Comparison of ENCODE assay signal across 3 cellular contexts in the genomic region with DNA sequence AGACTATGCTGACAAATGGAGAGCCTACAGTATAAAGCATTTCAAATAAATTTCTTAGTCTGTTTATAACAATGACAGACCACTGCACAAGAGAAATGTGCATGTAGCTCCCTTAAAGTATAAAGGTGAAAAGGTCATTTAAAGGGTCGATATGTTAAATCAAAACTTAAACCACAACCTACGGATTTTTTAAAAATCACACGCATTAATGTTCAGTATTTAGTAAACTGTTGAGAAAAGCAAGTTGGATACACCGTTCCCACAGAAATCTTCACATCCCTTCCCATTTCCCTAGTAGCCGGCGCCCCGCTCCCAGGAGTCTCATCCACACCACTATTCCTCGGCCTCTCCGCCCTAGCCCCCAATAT.
A peak's percentile ranks its signal among the peaks of the same experiment; 100 is the strongest.
TF ChIP-seq lines count a peak whose summit lies in the region.

No MANE protein-coding gene starts in this region.

TF ChIP-seq in K562, 482 proteins besides CTCF, POLR2A, EP300 and RAD21:
- TF ChIP-seq KDM1A (IDR thresholded peaks at IDR 0.05) (peak; percentile 85 to 89; a peak in 3 of 4 replicates), ELF4 (CRISPR knock-in tag; IDR thresholded peaks at IDR 0.05) (no peak)
TF ChIP-seq in K562: peak in this region for 1.

TF ChIP-seq in HepG2, 621 proteins besides CTCF, POLR2A, EP300 and RAD21:
- TF ChIP-seq ARID2 (CRISPR knock-in tag; IDR thresholded peaks at IDR 0.05; ENCODE audit: borderline replicate concordance): 0 out of 2 replicates have a peak, but pooled peaks have one; percentile 37
- TF ChIP-seq ZNF510 (CRISPR knock-in tag; IDR thresholded peaks at IDR 0.05; ENCODE audit: low read depth): peak; percentile 2; the same call in 1 of the 2 replicates
- TF ChIP-seq, protein P1, sequence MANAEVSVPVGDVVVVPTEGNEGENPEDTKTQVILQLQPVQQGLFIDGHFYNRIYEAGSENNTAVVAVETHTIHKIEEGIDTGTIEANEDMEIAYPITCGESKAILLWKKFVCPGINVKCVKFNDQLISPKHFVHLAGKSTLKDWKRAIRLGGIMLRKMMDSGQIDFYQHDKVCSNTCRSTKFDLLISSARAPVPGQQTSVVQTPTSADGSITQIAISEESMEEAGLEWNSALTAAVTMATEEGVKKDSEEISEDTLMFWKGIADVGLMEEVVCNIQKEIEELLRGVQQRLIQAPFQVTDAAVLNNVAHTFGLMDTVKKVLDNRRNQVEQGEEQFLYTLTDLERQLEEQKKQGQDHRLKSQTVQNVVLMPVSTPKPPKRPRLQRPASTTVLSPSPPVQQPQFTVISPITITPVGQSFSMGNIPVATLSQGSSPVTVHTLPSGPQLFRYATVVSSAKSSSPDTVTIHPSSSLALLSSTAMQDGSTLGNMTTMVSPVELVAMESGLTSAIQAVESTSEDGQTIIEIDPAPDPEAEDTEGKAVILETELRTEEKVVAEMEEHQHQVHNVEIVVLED (CRISPR knock-in tag; IDR thresholded peaks at IDR 0.05; ENCODE audit: borderline replicate concordance): no peak
- peak in 1 of 2 experiments; percentile 53; a peak in 1 of 4 replicates for TF ChIP-seq NR2F1 (CRISPR knock-in tag; IDR thresholded peaks at IDR 0.05)
- 0 out of 2 replicates have a peak, but pooled peaks have one; percentile 11 for TF ChIP-seq ZNF749 (CRISPR knock-in tag; IDR thresholded peaks at IDR 0.05; ENCODE audit: borderline replicate concordance)
- no peak; the same call in 1 of the 2 replicates for TF ChIP-seq NR2F6 (IDR thresholded peaks at IDR 0.05)
- peak; percentile 8; the same call in 1 of the 2 replicates for TF ChIP-seq NR2F6 (CRISPR knock-in tag; IDR thresholded peaks at IDR 0.05)
- TF ChIP-seq, protein P2, sequence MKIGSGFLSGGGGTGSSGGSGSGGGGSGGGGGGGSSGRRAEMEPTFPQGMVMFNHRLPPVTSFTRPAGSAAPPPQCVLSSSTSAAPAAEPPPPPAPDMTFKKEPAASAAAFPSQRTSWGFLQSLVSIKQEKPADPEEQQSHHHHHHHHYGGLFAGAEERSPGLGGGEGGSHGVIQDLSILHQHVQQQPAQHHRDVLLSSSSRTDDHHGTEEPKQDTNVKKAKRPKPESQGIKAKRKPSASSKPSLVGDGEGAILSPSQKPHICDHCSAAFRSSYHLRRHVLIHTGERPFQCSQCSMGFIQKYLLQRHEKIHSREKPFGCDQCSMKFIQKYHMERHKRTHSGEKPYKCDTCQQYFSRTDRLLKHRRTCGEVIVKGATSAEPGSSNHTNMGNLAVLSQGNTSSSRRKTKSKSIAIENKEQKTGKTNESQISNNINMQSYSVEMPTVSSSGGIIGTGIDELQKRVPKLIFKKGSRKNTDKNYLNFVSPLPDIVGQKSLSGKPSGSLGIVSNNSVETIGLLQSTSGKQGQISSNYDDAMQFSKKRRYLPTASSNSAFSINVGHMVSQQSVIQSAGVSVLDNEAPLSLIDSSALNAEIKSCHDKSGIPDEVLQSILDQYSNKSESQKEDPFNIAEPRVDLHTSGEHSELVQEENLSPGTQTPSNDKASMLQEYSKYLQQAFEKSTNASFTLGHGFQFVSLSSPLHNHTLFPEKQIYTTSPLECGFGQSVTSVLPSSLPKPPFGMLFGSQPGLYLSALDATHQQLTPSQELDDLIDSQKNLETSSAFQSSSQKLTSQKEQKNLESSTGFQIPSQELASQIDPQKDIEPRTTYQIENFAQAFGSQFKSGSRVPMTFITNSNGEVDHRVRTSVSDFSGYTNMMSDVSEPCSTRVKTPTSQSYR (CRISPR knock-in tag; IDR thresholded peaks at IDR 0.05; ENCODE audit: borderline replicate concordance): 0 out of 2 replicates have a peak, but pooled peaks have one; percentile 6
- TF ChIP-seq, protein P3, sequence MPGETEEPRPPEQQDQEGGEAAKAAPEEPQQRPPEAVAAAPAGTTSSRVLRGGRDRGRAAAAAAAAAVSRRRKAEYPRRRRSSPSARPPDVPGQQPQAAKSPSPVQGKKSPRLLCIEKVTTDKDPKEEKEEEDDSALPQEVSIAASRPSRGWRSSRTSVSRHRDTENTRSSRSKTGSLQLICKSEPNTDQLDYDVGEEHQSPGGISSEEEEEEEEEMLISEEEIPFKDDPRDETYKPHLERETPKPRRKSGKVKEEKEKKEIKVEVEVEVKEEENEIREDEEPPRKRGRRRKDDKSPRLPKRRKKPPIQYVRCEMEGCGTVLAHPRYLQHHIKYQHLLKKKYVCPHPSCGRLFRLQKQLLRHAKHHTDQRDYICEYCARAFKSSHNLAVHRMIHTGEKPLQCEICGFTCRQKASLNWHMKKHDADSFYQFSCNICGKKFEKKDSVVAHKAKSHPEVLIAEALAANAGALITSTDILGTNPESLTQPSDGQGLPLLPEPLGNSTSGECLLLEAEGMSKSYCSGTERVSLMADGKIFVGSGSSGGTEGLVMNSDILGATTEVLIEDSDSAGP (CRISPR knock-in tag; IDR thresholded peaks at IDR 0.05; ENCODE audit: borderline replicate concordance): no peak
- TF ChIP-seq ZNF605 (CRISPR knock-in tag; IDR thresholded peaks at IDR 0.05): no peak

TF ChIP-seq in HEK293T, 16 proteins besides CTCF, POLR2A, EP300 and RAD21:
- TF ChIP-seq SP1 (IDR thresholded peaks at IDR 0.05): no peak
- TF ChIP-seq ARNT (IDR thresholded peaks at IDR 0.05): no peak
- no peak for TF ChIP-seq ELF4 (IDR thresholded peaks at IDR 0.05)
- TF ChIP-seq, protein P4, sequence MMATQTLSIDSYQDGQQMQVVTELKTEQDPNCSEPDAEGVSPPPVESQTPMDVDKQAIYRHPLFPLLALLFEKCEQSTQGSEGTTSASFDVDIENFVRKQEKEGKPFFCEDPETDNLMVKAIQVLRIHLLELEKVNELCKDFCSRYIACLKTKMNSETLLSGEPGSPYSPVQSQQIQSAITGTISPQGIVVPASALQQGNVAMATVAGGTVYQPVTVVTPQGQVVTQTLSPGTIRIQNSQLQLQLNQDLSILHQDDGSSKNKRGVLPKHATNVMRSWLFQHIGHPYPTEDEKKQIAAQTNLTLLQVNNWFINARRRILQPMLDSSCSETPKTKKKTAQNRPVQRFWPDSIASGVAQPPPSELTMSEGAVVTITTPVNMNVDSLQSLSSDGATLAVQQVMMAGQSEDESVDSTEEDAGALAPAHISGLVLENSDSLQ (IDR thresholded peaks at IDR 0.05): no peak
- no peak for TF ChIP-seq L3MBTL2 (conservative IDR thresholded peaks at IDR 0.05)
- TF ChIP-seq FOXK2 (IDR thresholded peaks at IDR 0.05): no peak
- no peak for TF ChIP-seq FOXM1 (IDR thresholded peaks at IDR 0.05; ENCODE audit: borderline replicate concordance)
